In genomic region chr12:98060421-98060820, GRCh38 we compare ENCODE assay signal across 15 cellular contexts.
"Had no signal": no experiment of that assay in that cellular context is flagged by ENCODE, and none has a peak within 500 bp of the region (broad histone marks: within the 10 kb centered on the region; RNA-seq: fewer than 3 reads in every experiment).

No MANE protein-coding gene starts in this region.

- ATAC-seq: activated CD4-positive, CD25-positive, alpha-beta regulatory T cell treated with anti-CD3 and anti-CD28 coated beads, Interleukin-2, amount 50 U/mL, for 24 hours; left colon; stimulated activated naive B cell treated with anti-CD40 and anti-IgM and Interleukin-4, amounts not matched to agents 10 μg/mL and 1 μg/mL and 100 μg/mL, for 72 hours; T-helper 17 cell had no signal

- H3K27ac Mint-ChIP-seq: activated naive CD4-positive, alpha-beta T cell treated with anti-CD3 and anti-CD28 coated beads, Interleukin-2, amount 50 U/mL, for 24 hours; nephron; stimulated activated naive B cell treated with anti-CD40 and anti-IgM and Interleukin-4, amounts not matched to agents 10 μg/mL and 1 μg/mL and 100 μg/mL, for 72 hours; T-helper 17 cell; type B pancreatic cell had no signal

- H3K27me3 Mint-ChIP-seq: central memory CD8-positive, alpha-beta T cell; stimulated activated naive B cell treated with anti-CD40 and anti-IgM and Interleukin-4, amounts not matched to agents 10 μg/mL and 1 μg/mL and 100 μg/mL, for 72 hours; T-helper 17 cell had no signal

- H3K4me1 Mint-ChIP-seq: activated naive CD4-positive, alpha-beta T cell treated with anti-CD3 and anti-CD28 coated beads, Interleukin-2, amount 50 U/mL, for 24 hours; central memory CD8-positive, alpha-beta T cell; nephron; stimulated activated naive B cell treated with anti-CD40 and anti-IgM and Interleukin-4, amounts not matched to agents 10 μg/mL and 1 μg/mL and 100 μg/mL, for 72 hours; T-helper 17 cell had no signal

- H3K36me3 Mint-ChIP-seq: activated naive CD4-positive, alpha-beta T cell treated with anti-CD3 and anti-CD28 coated beads, Interleukin-2, amount 50 U/mL, for 24 hours; stimulated activated naive B cell treated with anti-CD40 and anti-IgM and Interleukin-4, amounts not matched to agents 10 μg/mL and 1 μg/mL and 100 μg/mL, for 72 hours; type B pancreatic cell had no signal

- H3K9me3 Mint-ChIP-seq: activated naive CD4-positive, alpha-beta T cell treated with anti-CD3 and anti-CD28 coated beads, Interleukin-2, amount 50 U/mL, for 24 hours; central memory CD8-positive, alpha-beta T cell; nephron; stimulated activated naive B cell treated with anti-CD40 and anti-IgM and Interleukin-4, amounts not matched to agents 10 μg/mL and 1 μg/mL and 100 μg/mL, for 72 hours; type B pancreatic cell had no signal

- H3K4me3 Mint-ChIP-seq: activated naive CD4-positive, alpha-beta T cell treated with anti-CD3 and anti-CD28 coated beads, Interleukin-2, amount 50 U/mL, for 24 hours; central memory CD8-positive, alpha-beta T cell; nephron; stimulated activated naive B cell treated with anti-CD40 and anti-IgM and Interleukin-4, amounts not matched to agents 10 μg/mL and 1 μg/mL and 100 μg/mL, for 72 hours; T-helper 17 cell; type B pancreatic cell had no signal

- DNase-seq: activated effector memory CD4-positive, alpha-beta T cell treated with Interleukin-2 at 50 U/mL for 16 hours; activated T-cell treated with anti-CD3 and anti-CD28 coated beads, Interleukin-2, amount 50 U/mL, for 1 hour; erythroblast; glutamatergic neuron; left colon; mammary epithelial cell; ovary; stimulated activated CD4-positive, alpha-beta T cell treated with anti-CD3 and anti-CD28 coated beads, Interleukin-1b, Interleukin-23, amount 100 ng/mL, for 48 hours; stimulated activated naive B cell treated with anti-CD40 and anti-IgM and Interleukin-4, amounts not matched to agents 10 μg/mL and 1 μg/mL and 100 μg/mL, for 72 hours; T-helper 17 cell had no signal
